27 cellular contexts compared by ENCODE assay signal in the genomic region with DNA sequence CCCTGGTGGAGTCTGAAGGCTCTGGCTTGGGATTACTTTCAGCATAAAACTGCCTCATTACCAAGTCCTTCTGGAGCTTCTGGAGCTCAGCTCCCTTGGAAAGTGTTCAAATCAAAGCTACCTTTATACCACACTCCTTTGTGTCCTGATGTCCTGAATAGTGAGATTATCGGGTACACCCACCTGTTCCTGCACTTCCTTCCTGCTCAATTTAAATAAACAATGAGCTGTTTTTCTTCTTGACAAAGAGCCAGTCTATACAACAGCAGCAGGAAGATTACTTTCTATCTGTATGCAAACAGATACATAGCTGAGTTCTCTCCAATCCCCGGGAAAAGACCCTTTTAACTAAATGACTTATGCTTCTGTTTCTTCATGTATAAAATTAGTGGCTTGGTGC.
DNase-seq lines count a peak whose midpoint lies in the region; ATAC-seq and TF ChIP-seq lines count a peak whose summit lies in the region.
"Had no signal": no experiment of that assay in that cellular context is flagged by ENCODE, and none has a peak within 500 bp of the region (broad histone marks: within the 10 kb centered on the region; RNA-seq: fewer than 3 reads in every experiment).

No MANE protein-coding gene starts in this region.

- H3F3A ChIP-seq in GM23338 (replicated peaks; ENCODE audit: low read depth) = no peaks in the 10 kb centered on the region

- H3K27me3 ChIP-seq in GM23338 (ENCODE audit: insufficient read depth) (no peaks in the 10 kb centered on the region), upper lobe of right lung (no peaks in the 10 kb centered on the region), uterus (no peaks in the 10 kb centered on the region)
- H3K27me3 ChIP-seq: breast epithelium, left lung, Peyer's patch, right lobe of liver had no signal

- no peak for DNase-seq in GM23338 (ENCODE audit: low spot score)
- DNase-seq in NCI-H748 (lab: John Stamatoyannopoulos, UW; ENCODE audit: unreplicated experiment) = peak; percentile 69
- no peak for DNase-seq in WTC11 (ENCODE audit: low spot score)
- no peak for DNase-seq in upper lobe of right lung
- no peak for DNase-seq in uterus
- DNase-seq: activated CD4-positive, alpha-beta T cell treated with anti-CD3 and anti-CD28 coated beads for 48 hours; activated naive CD4-positive, alpha-beta T cell treated with anti-CD3 and anti-CD28 coated beads for 36 hours; activated T-cell treated with anti-CD3 and anti-CD28 coated beads, Interleukin-2, amount 50 U/mL, for 24 hours; amygdala; DMS 273 treated with DMSO at 0.1 percent for 48 hours; effector memory CD4-positive, alpha-beta T cell; foreskin fibroblast; hippocampal formation; Karpas-422; left lung; NCI-H2029 treated with DMSO at 0.1 percent for 48 hours; NCI-H446 treated with DMSO at 0.1 percent for 48 hours; Peyer's patch; posterior cingulate gyrus; right lobe of liver; SIG-M5; stimulated activated naive CD8-positive, alpha-beta T cell treated with anti-CD3 and anti-CD28 coated beads, Interleukin-15, Interleukin-2, amounts not matched to agents 100 U/mL and 50 U/mL, for 24 hours; T-helper 1 cell had no signal

- H3K9me2 ChIP-seq in GM23338 (ENCODE audit: insufficient read depth) = no peaks in the 10 kb centered on the region; the same call in 1 of the 2 replicates

- H3K27ac ChIP-seq in GM23338 (ENCODE audit: low read depth) (peak overlapping the region; percentile 10; the same call in 1 of the 2 replicates), upper lobe of right lung (no peak overlapping the region), uterus (no peak overlapping the region)
- H3K27ac ChIP-seq: breast epithelium, left lung, Peyer's patch, right lobe of liver, thoracic aorta had no signal

- H3K4me3 Mint-ChIP-seq in GM23338 = no peak overlapping the region
- H3K4me3 Mint-ChIP-seq in WTC11 = no peak overlapping the region
- H3K4me3 Mint-ChIP-seq: activated naive CD4-positive, alpha-beta T cell treated with anti-CD3 and anti-CD28 coated beads for 36 hours; activated T-cell treated with anti-CD3 and anti-CD28 coated beads, Interleukin-2, amount 50 U/mL, for 24 hours had no signal

- H4K20me1 ChIP-seq in GM23338 (replicated peaks; ENCODE audit: insufficient read depth) = no peaks in the 10 kb centered on the region

- TF ChIP-seq CTCF in GM23338 (conservative IDR thresholded peaks at IDR 0.05; ENCODE audit: low read depth in 2 of 2) = no peak
- TF ChIP-seq CTCF in WTC11 (IDR thresholded peaks at IDR 0.05) = no peak
- TF ChIP-seq CTCF in upper lobe of right lung (IDR thresholded peaks at IDR 0.05) = no peak
- no peak for TF ChIP-seq CTCF in uterus (IDR thresholded peaks at IDR 0.05)

- H3K9me3 Mint-ChIP-seq in GM23338 (no peaks in the 10 kb centered on the region), WTC11 (no peaks in the 10 kb centered on the region)
- H3K9me3 Mint-ChIP-seq: activated naive CD4-positive, alpha-beta T cell treated with anti-CD3 and anti-CD28 coated beads for 36 hours; activated T-cell treated with anti-CD3 and anti-CD28 coated beads, Interleukin-2, amount 50 U/mL, for 24 hours had no signal

- H3K4me1 Mint-ChIP-seq in GM23338 = peaks cover 22% of the 10 kb centered on the region
- peaks cover 35% of the 10 kb centered on the region for H3K4me1 Mint-ChIP-seq in WTC11

- CTCF ChIA-PET in WTC11 (lab: Charles Lee) = interaction anchor here (0.7 to 0.8 kb wide), 2 partner anchors 15 to 433 kb away, joined by 3 read pairs; no protein-coding TSS in a partner anchor

- no peak for ATAC-seq in GM23338
- peak; percentile 64 for ATAC-seq in WTC11
- ATAC-seq in upper lobe of right lung = peak; percentile 34
- ATAC-seq in GM19328 (IDR thresholded peaks at IDR 0.05; ENCODE audit: unreplicated experiment) = no peak
- ATAC-seq in GM18907 (IDR thresholded peaks at IDR 0.05; ENCODE audit: unreplicated experiment) = no peak
- ATAC-seq: left lung; right lobe of liver; stimulated activated naive CD8-positive, alpha-beta T cell treated with anti-CD3 and anti-CD28 coated beads, Interleukin-15, Interleukin-2, amounts not matched to agents 100 U/mL and 50 U/mL, for 24 hours had no signal

- peaks cover 14% of the 10 kb centered on the region; the same call in 1 of the 2 replicates for H3K4me1 ChIP-seq in GM23338 (ENCODE audit: insufficient read depth)
- no peaks in the 10 kb centered on the region for H3K4me1 ChIP-seq in upper lobe of right lung
- no peaks in the 10 kb centered on the region for H3K4me1 ChIP-seq in uterus
- H3K4me1 ChIP-seq: breast epithelium, left lung, Peyer's patch, right lobe of liver had no signal

- H3K9me3 ChIP-seq in upper lobe of right lung = no peaks in the 10 kb centered on the region
- H3K9me3 ChIP-seq in uterus = no peaks in the 10 kb centered on the region
- H3K9me3 ChIP-seq: breast epithelium, left lung, Peyer's patch, right lobe of liver, thoracic aorta had no signal

- POLR2A ChIA-PET in WTC11 (lab: Charles Lee) = no interaction called here

- H3K4me2 ChIP-seq in GM23338 = 0 out of 2 replicates have a peak overlapping the region, but pooled peaks have one; percentile 6

- H3K27me3 Mint-ChIP-seq in GM23338 (ENCODE audit: insufficient read depth, low read depth, poor library complexity) (no peaks in the 10 kb centered on the region), WTC11 (ENCODE audit: low read depth) (no peaks in the 10 kb centered on the region)
- H3K27me3 Mint-ChIP-seq: activated T-cell treated with anti-CD3 and anti-CD28 coated beads, Interleukin-2, amount 50 U/mL, for 24 hours had no signal

- H3K4me3 ChIP-seq in GM23338 (no peak overlapping the region), upper lobe of right lung (no peak overlapping the region), uterus (no peak overlapping the region)
- H3K4me3 ChIP-seq: breast epithelium, left lung, Peyer's patch, right lobe of liver, thoracic aorta had no signal

- H3K36me3 Mint-ChIP-seq in GM23338 (ENCODE audit: low read depth) = no peaks in the 10 kb centered on the region
- H3K36me3 Mint-ChIP-seq in WTC11 = no peaks in the 10 kb centered on the region

- H3K36me3 ChIP-seq in GM23338 (ENCODE audit: insufficient read depth) = no peaks in the 10 kb centered on the region
- no peaks in the 10 kb centered on the region for H3K36me3 ChIP-seq in upper lobe of right lung
- no peaks in the 10 kb centered on the region for H3K36me3 ChIP-seq in uterus
- H3K36me3 ChIP-seq: breast epithelium, left lung, Peyer's patch, right lobe of liver, thoracic aorta had no signal

- H3K79me2 ChIP-seq in GM23338 (replicated peaks; ENCODE audit: insufficient read depth) = no peaks in the 10 kb centered on the region

- intact Hi-C loops in upper lobe of right lung (cut with DNase I) (no loop called here), uterus (cut with DNase I; ENCODE audit: low total_unique reads) (no loop called here)

- peak overlapping the region; percentile 42; the same call in 1 of the 2 replicates for H3K27ac Mint-ChIP-seq in GM23338
- peak overlapping the region; percentile 71; the same call in 1 of the 2 replicates for H3K27ac Mint-ChIP-seq in WTC11
- H3K27ac Mint-ChIP-seq: activated naive CD4-positive, alpha-beta T cell treated with anti-CD3 and anti-CD28 coated beads for 36 hours; activated T-cell treated with anti-CD3 and anti-CD28 coated beads, Interleukin-2, amount 50 U/mL, for 24 hours had no signal

- no peak for TF ChIP-seq POLR2A in uterus (IDR thresholded peaks at IDR 0.05)

- no peak overlapping the region for H2AFZ ChIP-seq in GM23338

TF ChIP-seq in GM23338, 12 proteins besides CTCF, POLR2A, EP300 and RAD21 (continues in another document):
- TF ChIP-seq EZH2phosphoT487 (IDR thresholded peaks at IDR 0.05; ENCODE audit: unreplicated experiment) = no peak
- no peak for TF ChIP-seq CREB1 (CRISPR knock-in tag; IDR thresholded peaks at IDR 0.05; ENCODE audit: low read depth)

TF ChIP-seq in WTC11, 78 proteins besides CTCF, POLR2A, EP300 and RAD21:
- TF ChIP-seq ETV6 (CRISPR knock-in tag; IDR thresholded peaks at IDR 0.05) (no peak), ZNF671 (CRISPR knock-in tag; IDR thresholded peaks at IDR 0.05) (no peak), ZNF121 (CRISPR knock-in tag; IDR thresholded peaks at IDR 0.05) (no peak), ATF1 (CRISPR knock-in tag; IDR thresholded peaks at IDR 0.05) (no peak), JAZF1 (CRISPR knock-in tag; IDR thresholded peaks at IDR 0.05) (no peak), EMX1 (CRISPR knock-in tag; IDR thresholded peaks at IDR 0.05) (no peak), FOXP1 (CRISPR knock-in tag; IDR thresholded peaks at IDR 0.05; ENCODE audit: borderline replicate concordance) (no peak)
- TF ChIP-seq, protein P1, sequence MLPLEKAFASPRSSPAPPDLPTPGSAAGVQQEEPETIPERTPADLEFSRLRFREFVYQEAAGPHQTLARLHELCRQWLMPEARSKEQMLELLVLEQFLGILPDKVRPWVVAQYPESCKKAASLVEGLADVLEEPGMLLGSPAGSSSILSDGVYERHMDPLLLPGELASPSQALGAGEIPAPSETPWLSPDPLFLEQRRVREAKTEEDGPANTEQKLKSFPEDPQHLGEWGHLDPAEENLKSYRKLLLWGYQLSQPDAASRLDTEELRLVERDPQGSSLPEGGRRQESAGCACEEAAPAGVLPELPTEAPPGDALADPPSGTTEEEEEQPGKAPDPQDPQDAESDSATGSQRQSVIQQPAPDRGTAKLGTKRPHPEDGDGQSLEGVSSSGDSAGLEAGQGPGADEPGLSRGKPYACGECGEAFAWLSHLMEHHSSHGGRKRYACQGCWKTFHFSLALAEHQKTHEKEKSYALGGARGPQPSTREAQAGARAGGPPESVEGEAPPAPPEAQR (CRISPR knock-in tag; IDR thresholded peaks at IDR 0.05) = no peak

Comparison
In these comparisons a context has a peak if more than half of its experiments do, and no peak if none do; other contexts are left out.
1. ATAC-seq: peak in WTC11 (single experiment) and upper lobe of right lung (single experiment); none in GM23338 (single experiment), GM19328 (single experiment) and GM18907 (single experiment).